25 cellular contexts compared by ENCODE assay signal in genomic region chr15:34821907-34822306, GRCh38. TPM values are rescaled to one million over a fixed set of nuclear protein-coding genes. Genes with fewer than 3 reads are reported as not detected.
DNase-seq lines count a peak whose midpoint lies in the region; ATAC-seq, FAIRE-seq and TF ChIP-seq lines count a peak whose summit lies in the region.
"Had no signal": no experiment of that assay in that cellular context is flagged by ENCODE, and none has a peak within 500 bp of the region (broad histone marks: within the 10 kb centered on the region; RNA-seq: fewer than 3 reads in every experiment).

No MANE protein-coding gene starts in this region.

- no peak overlapping the region for H3K27ac ChIP-seq in heart left ventricle
- H3K27ac ChIP-seq in right cardiac atrium (ENCODE audit: low read length), result no peak overlapping the region
- peak overlapping the region; percentile 75 for H3K27ac ChIP-seq in WERI-Rb-1
- H3K27ac ChIP-seq in small intestine (ENCODE audit: low read depth in 1 of 2, low read length in 1 of 2), result no peak overlapping the region
- H3K27ac ChIP-seq: C4-2B, SJSA1 had no signal

- no peaks in the 10 kb centered on the region for H3K36me3 ChIP-seq in heart left ventricle
- H3K36me3 ChIP-seq in WERI-Rb-1, result no peaks in the 10 kb centered on the region
- no peaks in the 10 kb centered on the region for H3K36me3 ChIP-seq in small intestine (ENCODE audit: control insufficient read depth in 2 of 2, insufficient read depth in 2 of 2, low read length in 2 of 2)
- H3K36me3 ChIP-seq: MG63, SJSA1 had no signal

- H3K9me3 ChIP-seq in heart left ventricle, result no peaks in the 10 kb centered on the region
- H3K9me3 ChIP-seq in right cardiac atrium (ENCODE audit: control insufficient read depth, low read length), result no peaks in the 10 kb centered on the region
- H3K9me3 ChIP-seq in WERI-Rb-1 (ENCODE audit: severe bottlenecking), result no peaks in the 10 kb centered on the region
- no peaks in the 10 kb centered on the region for H3K9me3 ChIP-seq in small intestine (ENCODE audit: control insufficient read depth, low read depth)
- H3K9me3 ChIP-seq: MG63, SJSA1 had no signal

- TF ChIP-seq POLR2A in heart left ventricle (IDR thresholded peaks at IDR 0.05), result no peak

- FAIRE-seq in small intestine (lab: Jason Lieb, UNC), result no peak
- FAIRE-seq: GM19239, H54 had no signal

- H3K4me1 ChIP-seq in heart left ventricle, result no peaks in the 10 kb centered on the region
- H3K4me1 ChIP-seq in right cardiac atrium (ENCODE audit: control insufficient read depth, insufficient read depth, low read length), result no peaks in the 10 kb centered on the region
- no peaks in the 10 kb centered on the region for H3K4me1 ChIP-seq in small intestine (ENCODE audit: control insufficient read depth in 2 of 2, insufficient read depth in 1 of 2, low read depth in 1 of 2, low read length in 1 of 2)

- TF ChIP-seq CTCF in heart left ventricle (IDR thresholded peaks at IDR 0.05) (peak in 1 of 12 donors; percentile 13), WERI-Rb-1 (IDR thresholded peaks at IDR 0.05; ENCODE audit: low read depth, low read length) (no peak)

- peaks cover 47% of the 10 kb centered on the region for H3K27me3 Mint-ChIP-seq in stimulated activated memory B cell treated with anti-CD40 and anti-IgM and Interleukin-4, amounts not matched to agents 10 μg/mL and 1 μg/mL and 100 μg/mL, for 72 hours

- H3K4me3 ChIP-seq in heart left ventricle (no peak overlapping the region), right cardiac atrium (ENCODE audit: low read length) (no peak overlapping the region), WERI-Rb-1 (ENCODE audit: low read depth, low read length) (no peak overlapping the region), small intestine (ENCODE audit: low read depth in 1 of 2, low read length in 2 of 2) (no peak overlapping the region)
- H3K4me3 ChIP-seq: MG63, SJSA1 had no signal

- intact Hi-C loops in heart left ventricle (cut with DNase I) (no loop called here), right cardiac atrium (cut with DNase I) (no loop called here)

- no peaks in the 10 kb centered on the region for H3K36me3 Mint-ChIP-seq in stimulated activated memory B cell treated with anti-CD40 and anti-IgM and Interleukin-4, amounts not matched to agents 10 μg/mL and 1 μg/mL and 100 μg/mL, for 72 hours
- H3K36me3 Mint-ChIP-seq: CD8-positive, alpha-beta memory T cell had no signal

- 51 to 60% (median 55%) methylated on average over 4 of the region's 4 CpGs for WGBS in heart left ventricle, 4 donors
- 64% methylated on average over 4 of the region's 4 CpGs for WGBS in right cardiac atrium
- 81 to 85% (median 85%) methylated on average over 4 of the region's 4 CpGs for WGBS in small intestine, 3 donors

- DNase-seq in heart left ventricle, result no peak
- no peak for DNase-seq in right cardiac atrium
- peak; percentile 30 for DNase-seq in NCI-H2171 (lab: John Stamatoyannopoulos, UW)
- DNase-seq in WERI-Rb-1, result peak; percentile 55
- DNase-seq in small intestine, result no peak
- DNase-seq: AML-193; Calu3; CD8-positive, alpha-beta memory T cell; EL; GF-D8; MG63; NCI-H1048; NCI-H1436 treated with DMSO at 0.1 percent for 48 hours; NCI-H2029 treated with DMSO at 0.1 percent for 48 hours; NCI-H446 treated with DMSO at 0.1 percent for 48 hours; NCI-H748 treated with DMSO at 0.1 percent for 48 hours; T-helper 1 cell had no signal

- no peaks in the 10 kb centered on the region for H3K4me1 Mint-ChIP-seq in stimulated activated memory B cell treated with anti-CD40 and anti-IgM and Interleukin-4, amounts not matched to agents 10 μg/mL and 1 μg/mL and 100 μg/mL, for 72 hours
- H3K4me1 Mint-ChIP-seq: CD8-positive, alpha-beta memory T cell had no signal

- ATAC-seq in heart left ventricle (peak in 3 of 4 donors; percentile 42 to 59 (median 53)), right cardiac atrium (no peak), HG02571 (IDR thresholded peaks at IDR 0.05; ENCODE audit: unreplicated experiment) (no peak), GM21423 (IDR thresholded peaks at IDR 0.05; ENCODE audit: unreplicated experiment) (no peak)
- ATAC-seq in stimulated activated memory B cell treated with anti-CD40 and anti-IgM and Interleukin-4, amounts not matched to agents 10 μg/mL and 1 μg/mL and 100 μg/mL, for 72 hours, result no peak
- ATAC-seq: Panc1 had no signal

- no peak overlapping the region for H3K27ac Mint-ChIP-seq in stimulated activated memory B cell treated with anti-CD40 and anti-IgM and Interleukin-4, amounts not matched to agents 10 μg/mL and 1 μg/mL and 100 μg/mL, for 72 hours
- H3K27ac Mint-ChIP-seq: CD8-positive, alpha-beta memory T cell had no signal

- H3K27me3 ChIP-seq in heart left ventricle (peaks cover 0 to 3% (median 0%) of the 10 kb centered on the region in 9 donors), right cardiac atrium (ENCODE audit: control insufficient read depth, insufficient read depth) (no peaks in the 10 kb centered on the region), WERI-Rb-1 (ENCODE audit: insufficient read depth, low read depth, severe bottlenecking) (no peaks in the 10 kb centered on the region), small intestine (ENCODE audit: control insufficient read depth in 2 of 2, insufficient read depth in 2 of 2, low read length in 2 of 2) (peaks cover 0 to 7% of the 10 kb centered on the region in 2 donors)
- H3K27me3 ChIP-seq: MG63, SJSA1 had no signal

- H3K9me3 Mint-ChIP-seq in stimulated activated memory B cell treated with anti-CD40 and anti-IgM and Interleukin-4, amounts not matched to agents 10 μg/mL and 1 μg/mL and 100 μg/mL, for 72 hours, result no peaks in the 10 kb centered on the region

- no peak overlapping the region for H3K4me3 Mint-ChIP-seq in stimulated activated memory B cell treated with anti-CD40 and anti-IgM and Interleukin-4, amounts not matched to agents 10 μg/mL and 1 μg/mL and 100 μg/mL, for 72 hours
- H3K4me3 Mint-ChIP-seq: CD8-positive, alpha-beta memory T cell had no signal

RNA-seq across cellular contexts. Expression of gene ACTC1, which starts 26.6 kb away (rescaled TPM):
- over 10,000 TPM in 7 of 9 donors, 1,000 to 10,000 TPM in 2; 3,808 to 17,901 (median 12,860) TPM for total RNA-seq in heart left ventricle
- polyA plus RNA-seq in heart left ventricle, result over 10,000 TPM in 1 of 2 donors, 1,000 to 10,000 TPM in 1; 1,898 to 12,542 TPM
- over 10,000 TPM in 3 of 4 donors, 1,000 to 10,000 TPM in 1; 9,200 to 14,744 (median 13,223) TPM for total RNA-seq in right cardiac atrium
- 12,784 TPM for polyA plus RNA-seq in right cardiac atrium
- polyA plus RNA-seq in small intestine, result 10 to 100 TPM in 1 of 3 donors, under 1 TPM in 2; 0.27 to 35.1 (median 0.89) TPM
- total RNA-seq: Calu3; CD8-positive, alpha-beta memory T cell had no signal
- polyA plus RNA-seq: CD8-positive, alpha-beta memory T cell had no signal

Comparison
In these comparisons a context has a peak if more than half of its experiments do, and no peak if none do; other contexts are left out.
1. ATAC-seq: peak in heart left ventricle (3 of 4); none in right cardiac atrium (0 of 2), stimulated activated memory B cell treated with anti-CD40 and anti-IgM and Interleukin-4, amounts not matched to agents 10 μg/mL and 1 μg/mL and 100 μg/mL, for 72 hours (single experiment), HG02571 (single experiment) and GM21423 (single experiment).
2. DNase-seq: peak in NCI-H2171 (single experiment) and WERI-Rb-1 (single experiment); none in heart left ventricle (0 of 5), right cardiac atrium (0 of 3) and small intestine (single experiment).
3. RNA of gene ACTC1, which starts 26.6 kb away (polyA plus RNA-seq): 12,784 TPM in right cardiac atrium (single experiment) and 1,898 to 12,542 TPM in heart left ventricle; 0.27 to 35.1 TPM in small intestine; every median in the first group is over 10 times any median in the second.